In genomic region chr1:89331890-89332289, GRCh38 we compare ENCODE assay signal across 1 cellular context.
TF ChIP-seq lines count a peak whose summit lies in the region.

No MANE protein-coding gene starts in this region.

TF ChIP-seq in WTC11, 78 proteins besides CTCF, POLR2A, EP300 and RAD21 (continued from another document):
- TF ChIP-seq ZNF281 (CRISPR knock-in tag; IDR thresholded peaks at IDR 0.05) = no peak
TF ChIP-seq in WTC11: peak in this region for 0.
